ENCODE assay signal across 8 cellular contexts in genomic region chr9:128370367-128370751, GRCh38. TPM values are rescaled to one million over a fixed set of nuclear protein-coding genes. Genes with fewer than 3 reads are reported as not detected.
DNase-seq lines count a peak whose midpoint lies in the region; ATAC-seq, FAIRE-seq and TF ChIP-seq lines count a peak whose summit lies in the region.

No MANE protein-coding gene starts in this region.

- H3K4me1 ChIP-seq in GM23338 (ENCODE audit: insufficient read depth) (peaks cover 14% of the 10 kb centered on the region), foreskin keratinocyte (peaks cover 5% of the 10 kb centered on the region), small intestine (ENCODE audit: control insufficient read depth in 2 of 2, insufficient read depth in 1 of 2, low read depth in 1 of 2, low read length in 1 of 2) (peaks cover 7 to 8% of the 10 kb centered on the region in 2 donors)

- peaks cover 29% of the 10 kb centered on the region for H3K4me1 Mint-ChIP-seq in GM23338
- peaks cover 34 to 43% (median 36%) of the 10 kb centered on the region in 3 donors for H3K4me1 Mint-ChIP-seq in T-cell

- peaks cover 28% of the 10 kb centered on the region for H3K79me2 ChIP-seq in GM23338 (replicated peaks; ENCODE audit: insufficient read depth)

- H3K27me3 Mint-ChIP-seq in GM23338 (ENCODE audit: insufficient read depth, low read depth, poor library complexity) (peaks cover 43% of the 10 kb centered on the region), T-cell (no peaks in the 10 kb centered on the region)

- H2AFZ ChIP-seq in GM23338: peak overlapping the region; percentile 95

- H3K36me3 Mint-ChIP-seq in GM23338 (ENCODE audit: low read depth) (no peaks in the 10 kb centered on the region; the same call in 2 of the 3 replicates), T-cell (peaks cover 8% of the 10 kb centered on the region)

- POLR2A ChIA-PET in T-cell (lab: Charles Lee): interaction anchor here in 1 of 2 donors (0.7 kb wide), 2 partner anchors 19 to 164 kb away, joined by 3 read pairs; no protein-coding TSS in a partner anchor
- POLR2A ChIA-PET in HEK293T (lab: Yijun Ruan, JAX): interaction anchor here (1.1 to 2.3 kb wide), 5 partner anchors 9 to 209 kb away, joined by 3 to 18 read pairs (median 7); partner anchors contain the start of gene CERCAM

- H3K27ac ChIP-seq in GM23338 (ENCODE audit: low read depth) (0 out of 2 replicates have a peak overlapping the region, but pooled peaks have one; percentile 58), foreskin keratinocyte (peak overlapping the region; percentile 18), small intestine (ENCODE audit: low read depth in 1 of 2, low read length in 1 of 2) (peak overlapping the region; percentile 90 to 94)

- H3F3A ChIP-seq in GM23338 (replicated peaks; ENCODE audit: low read depth): peaks cover 10% of the 10 kb centered on the region; the same call in 1 of the 2 replicates

- no peaks in the 10 kb centered on the region for H3K9me2 ChIP-seq in GM23338 (ENCODE audit: insufficient read depth)

- H4K20me1 ChIP-seq in GM23338 (replicated peaks; ENCODE audit: insufficient read depth): peaks cover 16% of the 10 kb centered on the region

- H3K4me3 Mint-ChIP-seq in GM23338 (peak overlapping the region; percentile 93), T-cell (peak overlapping the region; percentile 87 to 95 (median 95))

- H3K27me3 ChIP-seq in GM23338 (ENCODE audit: insufficient read depth) (peaks cover 51% of the 10 kb centered on the region), foreskin keratinocyte (no peaks in the 10 kb centered on the region), small intestine (ENCODE audit: control insufficient read depth in 2 of 2, insufficient read depth in 2 of 2, low read length in 2 of 2) (no peaks in the 10 kb centered on the region)

- H3K4me3 ChIP-seq in GM23338 (peak overlapping the region; percentile 99), small intestine (ENCODE audit: low read depth in 1 of 2, low read length in 2 of 2) (peak overlapping the region in 1 of 2 donors; percentile 75)

- TF ChIP-seq CTCF in GM23338 (conservative IDR thresholded peaks at IDR 0.05; ENCODE audit: low read depth in 2 of 2) (no peak), foreskin keratinocyte (conservative IDR thresholded peaks at IDR 0.05) (no peak)

- DNase-seq in GM23338 (ENCODE audit: low spot score) (no peak), T-cell (no peak), foreskin keratinocyte (peak in 1 of 2 donors; percentile 79), small intestine (no peak), NCI-H345 treated with DMSO at 0.1 percent for 48 hours (lab: John Stamatoyannopoulos, UW; ENCODE audit: unreplicated experiment) (no peak), HEK293T (ENCODE audit: extremely low spot score) (no peak), 8988T (no peak)

- H3K27ac Mint-ChIP-seq in GM23338: no peak overlapping the region
- peak overlapping the region; percentile 96 to 97 for H3K27ac Mint-ChIP-seq in T-cell

- FAIRE-seq in small intestine (lab: Jason Lieb, UNC): no peak

- CTCF ChIA-PET in T-cell (lab: Charles Lee) (interaction anchor here in 1 of 2 donors (1.9 to 2.0 kb wide), 2 partner anchors 8 to 29 kb away, joined by 5 to 14 read pairs; no protein-coding TSS in a partner anchor), HEK293T (lab: Yijun Ruan, JAX) (interaction anchor here (1.1 kb wide), 1 partner anchor 8 kb away, joined by 5 read pairs; no protein-coding TSS in a partner anchor)

- ATAC-seq in GM23338 (peak; percentile 15), T-cell (replicated peaks in 1 of 4) (no peak), foreskin keratinocyte (peak; percentile 25), HG02588 (IDR thresholded peaks at IDR 0.05; ENCODE audit: unreplicated experiment) (no peak)

- peak overlapping the region; percentile 98 for H3K4me2 ChIP-seq in GM23338

- H3K36me3 ChIP-seq in GM23338 (ENCODE audit: insufficient read depth): no peaks in the 10 kb centered on the region
- H3K36me3 ChIP-seq in small intestine (ENCODE audit: control insufficient read depth in 2 of 2, insufficient read depth in 2 of 2, low read length in 2 of 2): no peaks in the 10 kb centered on the region

- H3K9me3 ChIP-seq in small intestine (ENCODE audit: control insufficient read depth, low read depth): no peaks in the 10 kb centered on the region

- peaks cover 3% of the 10 kb centered on the region; the same call in 2 of the 3 replicates for H3K9me3 Mint-ChIP-seq in GM23338
- H3K9me3 Mint-ChIP-seq in T-cell: no peaks in the 10 kb centered on the region

TF ChIP-seq in GM23338, 12 proteins besides CTCF, POLR2A, EP300 and RAD21 (continues in another document):
- TF ChIP-seq ZNF331 (CRISPR knock-in tag; IDR thresholded peaks at IDR 0.05; ENCODE audit: low read depth) (no peak), EZH2 (IDR thresholded peaks at IDR 0.05; ENCODE audit: low read depth, unreplicated experiment) (no peak), ZNF114 (CRISPR knock-in tag; IDR thresholded peaks at IDR 0.05) (no peak), NANOG (IDR thresholded peaks at IDR 0.05; ENCODE audit: borderline replicate concordance) (no peak), EZH2phosphoT487 (IDR thresholded peaks at IDR 0.05; ENCODE audit: unreplicated experiment) (no peak), CREB1 (CRISPR knock-in tag; IDR thresholded peaks at IDR 0.05; ENCODE audit: low read depth) (no peak)

TF ChIP-seq in HEK293T, 16 proteins besides CTCF, POLR2A, EP300 and RAD21:
- TF ChIP-seq NFRKB (IDR thresholded peaks at IDR 0.05): no peak
- no peak for TF ChIP-seq CTBP1 (IDR thresholded peaks at IDR 0.05; ENCODE audit: borderline replicate concordance)
- TF ChIP-seq SP1 (IDR thresholded peaks at IDR 0.05): no peak
- TF ChIP-seq FOXM1 (IDR thresholded peaks at IDR 0.05; ENCODE audit: borderline replicate concordance): no peak
- TF ChIP-seq L3MBTL2 (conservative IDR thresholded peaks at IDR 0.05): no peak
- TF ChIP-seq ARNT (IDR thresholded peaks at IDR 0.05): no peak
- TF ChIP-seq LEF1 (IDR thresholded peaks at IDR 0.05; ENCODE audit: borderline replicate concordance): no peak
- TF ChIP-seq BHLHE40 (IDR thresholded peaks at IDR 0.05; ENCODE audit: borderline replicate concordance): no peak
- no peak for TF ChIP-seq ZNF384 (IDR thresholded peaks at IDR 0.05)
- no peak for TF ChIP-seq SUZ12 (IDR thresholded peaks at IDR 0.05)
- TF ChIP-seq PKNOX1 (IDR thresholded peaks at IDR 0.05): no peak
- TF ChIP-seq FOXK2 (IDR thresholded peaks at IDR 0.05): no peak
- TF ChIP-seq ELF4 (IDR thresholded peaks at IDR 0.05): no peak

RNA-seq across cellular contexts. Expression of gene URM1, which starts 0.8 kb away (rescaled TPM):
- total RNA-seq in GM23338 (2014; rRNA removed; shearing (Covaris generic)): 45.3 and 47.8 TPM in 2 replicates
- polyA plus RNA-seq in GM23338 (2016; fragmentation: Nextera tagmentation; extraction: Ambion mirVana): 27.9 and 28.6 TPM in 2 replicates
- 10 to 100 TPM; 38.7 to 55.8 (median 52.5) TPM for total RNA-seq in T-cell
- total RNA-seq in foreskin keratinocyte: 35.9 and 36.9 TPM in 2 replicates
- 67.6 and 70.2 TPM in 2 replicates for polyA plus RNA-seq in foreskin keratinocyte
- 10 to 100 TPM; 56.1 to 83.6 (median 64.6) TPM for polyA plus RNA-seq in small intestine

RNA-seq across cellular contexts. Expression of gene SLC27A4, which starts 30.0 kb away (rescaled TPM):
- 21.4 and 25.3 TPM in 2 replicates for total RNA-seq in GM23338 (2014; rRNA removed; shearing (Covaris generic))
- 7.9 and 9.9 TPM in 2 replicates for polyA plus RNA-seq in GM23338 (2016; fragmentation: Nextera tagmentation; extraction: Ambion mirVana)
- total RNA-seq in T-cell: 10 to 100 TPM in 3 of 5 donors, 1 to 10 TPM in 2; 7.3 to 18.4 (median 17.5) TPM
- 29.5 and 32.8 TPM in 2 replicates for total RNA-seq in foreskin keratinocyte
- 28.6 and 34.0 TPM in 2 replicates for polyA plus RNA-seq in foreskin keratinocyte
- 100 to 1,000 TPM in 2 of 3 donors, 10 to 100 TPM in 1; 57.5 to 162 (median 132) TPM for polyA plus RNA-seq in small intestine

RNA-seq across cellular contexts. Expression of gene COQ4, which starts 47.7 kb away (rescaled TPM):
- total RNA-seq in GM23338 (2014; rRNA removed; shearing (Covaris generic)): 29.2 and 35.3 TPM in 2 replicates
- 34.5 and 37.0 TPM in 2 replicates for polyA plus RNA-seq in GM23338 (2016; fragmentation: Nextera tagmentation; extraction: Ambion mirVana)
- total RNA-seq in T-cell: 10 to 100 TPM; 32.2 to 60.0 (median 54.5) TPM
- 29.2 and 33.5 TPM in 2 replicates for total RNA-seq in foreskin keratinocyte
- 35.8 and 38.3 TPM in 2 replicates for polyA plus RNA-seq in foreskin keratinocyte
- polyA plus RNA-seq in small intestine: 100 to 1,000 TPM in 2 of 3 donors, 10 to 100 TPM in 1; 78.3 to 198 (median 132) TPM

RNA-seq across cellular contexts. Expression of gene TRUB2, which starts 48.1 kb away (rescaled TPM):
- 12.0 and 15.4 TPM in 2 replicates for total RNA-seq in GM23338 (2014; rRNA removed; shearing (Covaris generic))
- polyA plus RNA-seq in GM23338 (2016; fragmentation: Nextera tagmentation; extraction: Ambion mirVana) (29.4 and 31.4 TPM in 2 replicates), foreskin keratinocyte (23.8 and 26.3 TPM in 2 replicates), small intestine (10 to 100 TPM; 17.0 to 35.3 (median 17.9) TPM)
- total RNA-seq in T-cell (10 to 100 TPM; 12.4 to 22.9 (median 21.9) TPM), foreskin keratinocyte (24.6 and 26.0 TPM in 2 replicates)

RNA-seq across cellular contexts. Expression of gene CERCAM, which starts 50.3 kb away (rescaled TPM):
- total RNA-seq in GM23338 (2014; rRNA removed; shearing (Covaris generic)): 5.6 and 7.9 TPM in 2 replicates
- polyA plus RNA-seq in GM23338 (2016; fragmentation: Nextera tagmentation; extraction: Ambion mirVana) (2.7 TPM in 2 replicates), foreskin keratinocyte (41.6 and 54.5 TPM in 2 replicates), small intestine (1 to 10 TPM in 2 of 3 donors, not detected in 1; 4.3 to 6.8 TPM)
- total RNA-seq in T-cell (1 to 10 TPM in 4 of 5 donors, under 1 TPM in 1; 0.30 to 1.9 (median 1.3) TPM), foreskin keratinocyte (39.7 and 46.4 TPM in 2 replicates)

Comparison
In these comparisons a context has a peak if more than half of its experiments do, and no peak if none do; other contexts are left out.
1. ATAC-seq: peak in GM23338 (single experiment) and foreskin keratinocyte (single experiment); none in T-cell (0 of 4) and HG02588 (single experiment).
2. H3K27ac ChIP-seq: peak in every context shown above with its lines; median percentile 92 in small intestine; 58 in GM23338; 18 in foreskin keratinocyte.